Comparison of ENCODE assay signal across 8 cellular contexts in the genomic region with DNA sequence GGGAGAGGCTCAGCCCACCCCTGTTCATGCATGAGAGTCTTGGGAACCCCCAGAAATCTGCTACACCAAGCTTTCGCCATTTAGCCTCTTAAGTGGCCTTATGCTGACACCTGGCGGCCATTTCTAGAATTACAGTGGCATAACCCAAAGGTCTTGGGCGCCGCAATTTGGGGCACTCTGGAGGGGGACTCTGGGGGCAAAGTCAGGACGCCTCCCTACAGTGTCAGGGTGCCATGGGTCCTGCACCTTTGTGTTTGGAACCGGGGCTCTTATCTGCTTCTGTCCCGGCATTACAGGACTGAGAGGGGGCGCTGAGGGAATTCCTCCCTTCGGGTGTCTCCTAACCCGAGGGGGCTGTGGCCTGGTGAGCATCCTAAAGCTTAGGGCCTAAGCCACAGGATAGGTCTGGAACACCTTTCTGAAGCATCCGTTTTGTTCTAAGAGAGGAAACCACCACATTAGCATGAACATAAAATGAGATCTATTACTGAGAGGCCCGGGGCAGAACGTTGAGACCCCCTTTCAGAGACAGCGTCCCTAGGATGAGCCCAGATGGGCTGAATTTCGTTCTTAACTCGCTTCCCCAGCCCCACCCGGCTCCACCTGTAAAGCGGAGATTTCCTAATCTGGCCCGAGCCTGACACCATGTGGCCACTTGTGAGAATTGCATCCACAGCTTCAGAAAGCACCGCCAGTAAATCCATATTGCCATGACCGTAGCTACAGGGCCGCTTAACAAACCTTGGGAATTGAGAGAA. TPM values are rescaled to one million over a fixed set of nuclear protein-coding genes. Genes with fewer than 3 reads are reported as not detected.
DNase-seq lines count a peak whose midpoint lies in the region; ATAC-seq, FAIRE-seq and TF ChIP-seq lines count a peak whose summit lies in the region.

No MANE protein-coding gene starts in this region.

- peak overlapping the region in 1 of 3 donors; percentile 14 for H3K27ac Mint-ChIP-seq in CD4-positive, CD25-positive, alpha-beta regulatory T cell
- H3K27ac Mint-ChIP-seq in activated CD8-positive, alpha-beta memory T cell treated with anti-CD3 and anti-CD28 coated beads, Interleukin-2, amount 10 ng/mL, durations not matched to agents 7 days and 5 days = no peak overlapping the region

- H3K4me1 ChIP-seq in CD4-positive, CD25-positive, alpha-beta regulatory T cell (ENCODE audit: control insufficient read depth, insufficient read depth, low read length, poor library complexity, severe bottlenecking) = peaks cover 6% of the 10 kb centered on the region

- no peak overlapping the region for H3K27ac ChIP-seq in CD4-positive, CD25-positive, alpha-beta regulatory T cell (ENCODE audit: insufficient read depth, low read length, poor library complexity, severe bottlenecking)
- no peak overlapping the region for H3K27ac ChIP-seq in HL-60 (replicated peaks)

- H3K9me3 Mint-ChIP-seq in CD4-positive, CD25-positive, alpha-beta regulatory T cell = no peaks in the 10 kb centered on the region
- no peaks in the 10 kb centered on the region for H3K9me3 Mint-ChIP-seq in activated CD8-positive, alpha-beta memory T cell treated with anti-CD3 and anti-CD28 coated beads, Interleukin-2, amount 10 ng/mL, durations not matched to agents 7 days and 5 days (ENCODE audit: low read depth)

- no peaks in the 10 kb centered on the region for H3K36me3 ChIP-seq in CD4-positive, CD25-positive, alpha-beta regulatory T cell (ENCODE audit: control insufficient read depth, insufficient read depth, low read length)

- H3K4me3 Mint-ChIP-seq in CD4-positive, CD25-positive, alpha-beta regulatory T cell = peak overlapping the region in 3 of 4 donors; percentile 43 to 78 (median 44)
- H3K4me3 Mint-ChIP-seq in activated CD8-positive, alpha-beta memory T cell treated with anti-CD3 and anti-CD28 coated beads, Interleukin-2, amount 10 ng/mL, durations not matched to agents 7 days and 5 days = no peak overlapping the region

- H3K4me3 ChIP-seq in CD4-positive, CD25-positive, alpha-beta regulatory T cell (ENCODE audit: low read depth, low read length) = peak overlapping the region; percentile 55
- no peak overlapping the region for H3K4me3 ChIP-seq in HL-60 (replicated peaks; ENCODE audit: insufficient read depth, low read length)

- peaks cover 41% of the 10 kb centered on the region for H3K27me3 Mint-ChIP-seq in CD4-positive, CD25-positive, alpha-beta regulatory T cell
- peaks cover 37% of the 10 kb centered on the region for H3K27me3 Mint-ChIP-seq in activated CD8-positive, alpha-beta memory T cell treated with anti-CD3 and anti-CD28 coated beads, Interleukin-2, amount 10 ng/mL, durations not matched to agents 7 days and 5 days

- H3K36me3 Mint-ChIP-seq in CD4-positive, CD25-positive, alpha-beta regulatory T cell = no peaks in the 10 kb centered on the region
- H3K36me3 Mint-ChIP-seq in activated CD8-positive, alpha-beta memory T cell treated with anti-CD3 and anti-CD28 coated beads, Interleukin-2, amount 10 ng/mL, durations not matched to agents 7 days and 5 days = no peaks in the 10 kb centered on the region

- peak; percentile 47 for TF ChIP-seq CTCF in HL-60 (IDR thresholded peaks at IDR 0.05; ENCODE audit: insufficient read depth, low read length)

- peak; percentile 8 for FAIRE-seq in endometrium (lab: Jason Lieb, UNC)

- H3K9me3 ChIP-seq in CD4-positive, CD25-positive, alpha-beta regulatory T cell (ENCODE audit: control insufficient read depth in 2 of 2, low read length in 2 of 2) = no peaks in the 10 kb centered on the region

- peaks cover 0 to 8% (median 5%) of the 10 kb centered on the region in 4 donors for H3K4me1 Mint-ChIP-seq in CD4-positive, CD25-positive, alpha-beta regulatory T cell
- peaks cover 3% of the 10 kb centered on the region for H3K4me1 Mint-ChIP-seq in activated CD8-positive, alpha-beta memory T cell treated with anti-CD3 and anti-CD28 coated beads, Interleukin-2, amount 10 ng/mL, durations not matched to agents 7 days and 5 days

- peaks cover 2% of the 10 kb centered on the region for H3K27me3 ChIP-seq in CD4-positive, CD25-positive, alpha-beta regulatory T cell (ENCODE audit: control insufficient read depth, insufficient read depth, low read length)
- H3K27me3 ChIP-seq in HL-60 (ENCODE audit: insufficient read depth, poor library complexity, severe bottlenecking) = peaks cover 46% of the 10 kb centered on the region

- ATAC-seq in CD4-positive, CD25-positive, alpha-beta regulatory T cell (ENCODE audit: low read depth in 2 of 2) = peak; percentile 72 to 76
- ATAC-seq in activated CD8-positive, alpha-beta memory T cell treated with anti-CD3 and anti-CD28 coated beads, Interleukin-2, amount 10 ng/mL, durations not matched to agents 7 days and 5 days = peak; percentile 77
- no peak for ATAC-seq in GM19035 (IDR thresholded peaks at IDR 0.05; ENCODE audit: unreplicated experiment)

- CTCF ChIA-PET in activated CD8-positive, alpha-beta memory T cell treated with anti-CD3 and anti-CD28 coated beads, Interleukin-2, amount 10 ng/mL, durations not matched to agents 7 days and 5 days (lab: Charles Lee) = interaction anchor here (0.5 to 13.2 kb wide), 57 partner anchors 8 to 512 kb away, joined by 3 to 315 read pairs (median 4); a partner anchor contains a TSS

- peak; percentile 63 to 81 (median 75) for DNase-seq in CD4-positive, CD25-positive, alpha-beta regulatory T cell
- DNase-seq in HL-60 (ENCODE audit: low read depth in 1 of 2, low spot score in 1 of 2) (peak; percentile 28 to 69), NOMO-1 treated with DMSO at 0.1 percent for 48 hours (lab: John Stamatoyannopoulos, UW; ENCODE audit: unreplicated experiment) (peak; percentile 71), midbrain (lab: John Stamatoyannopoulos, UW) (peak; percentile 78)
- DNase-seq in activated CD8-positive, alpha-beta memory T cell treated with anti-CD3 and anti-CD28 coated beads, Interleukin-2, amount 10 ng/mL, durations not matched to agents 7 days and 5 days = peak; percentile 85
- peak; percentile 57 to 67 for DNase-seq in stimulated activated CD8-positive, alpha-beta memory T cell treated with anti-CD3 and anti-CD28 coated beads, Interleukin-4, amount 100 ng/mL, for 1 hour (ENCODE audit: low read depth in 2 of 2, low spot score in 1 of 2)

RNA-seq across cellular contexts. Expression of a gene that starts 9.3 kb away (rescaled TPM):
- total RNA-seq in CD4-positive, CD25-positive, alpha-beta regulatory T cell = not detected
- polyA plus RNA-seq in CD4-positive, CD25-positive, alpha-beta regulatory T cell = not detected
- total RNA-seq in activated CD8-positive, alpha-beta memory T cell treated with anti-CD3 and anti-CD28 coated beads, Interleukin-2, amount 10 ng/mL, durations not matched to agents 7 days and 5 days = not detected

RNA-seq across cellular contexts. Expression of a gene that starts 12.5 kb away (rescaled TPM):
- total RNA-seq in CD4-positive, CD25-positive, alpha-beta regulatory T cell = 0.07 TPM
- not detected for polyA plus RNA-seq in CD4-positive, CD25-positive, alpha-beta regulatory T cell
- total RNA-seq in activated CD8-positive, alpha-beta memory T cell treated with anti-CD3 and anti-CD28 coated beads, Interleukin-2, amount 10 ng/mL, durations not matched to agents 7 days and 5 days = under 1 TPM in 1 of 2 experiments, not detected in 1; 0.91 TPM

RNA-seq across cellular contexts. Expression of a gene that starts 19.9 kb away (rescaled TPM):
- not detected for total RNA-seq in CD4-positive, CD25-positive, alpha-beta regulatory T cell
- not detected for polyA plus RNA-seq in CD4-positive, CD25-positive, alpha-beta regulatory T cell
- not detected for total RNA-seq in activated CD8-positive, alpha-beta memory T cell treated with anti-CD3 and anti-CD28 coated beads, Interleukin-2, amount 10 ng/mL, durations not matched to agents 7 days and 5 days
